ENCODE assay signal across 23 cellular contexts in genomic region chr5:120706877-120707276, GRCh38.
"Had no signal": no experiment of that assay in that cellular context is flagged by ENCODE, and none has a peak within 500 bp of the region (broad histone marks: within the 10 kb centered on the region; RNA-seq: fewer than 3 reads in every experiment).

No MANE protein-coding gene starts in this region.

- H3K27me3 ChIP-seq: esophagus squamous epithelium, gastroesophageal sphincter, right lobe of liver, tibial artery, upper lobe of left lung, vagina had no signal

- H3K36me3 Mint-ChIP-seq: naive thymus-derived CD8-positive, alpha-beta T cell; stimulated activated memory B cell treated with anti-CD40 and anti-IgM and Interleukin-4, amounts not matched to agents 10 μg/mL and 1 μg/mL and 100 μg/mL, for 72 hours had no signal

- H3K4me1 ChIP-seq: esophagus squamous epithelium, gastroesophageal sphincter, psoas muscle, right lobe of liver, spleen, tibial artery, upper lobe of left lung, vagina had no signal

- H3K27ac ChIP-seq: esophagus squamous epithelium, gastroesophageal sphincter, neutrophil, psoas muscle, right lobe of liver, spleen, tibial artery, upper lobe of left lung, vagina had no signal

- H3K36me3 ChIP-seq: esophagus squamous epithelium, gastroesophageal sphincter, neutrophil, right lobe of liver, spleen, tibial artery, upper lobe of left lung, vagina had no signal

- ATAC-seq: effector memory CD8-positive, alpha-beta T cell; gastroesophageal sphincter; mucosa of descending colon; naive thymus-derived CD8-positive, alpha-beta T cell; psoas muscle; right lobe of liver; stimulated activated memory B cell treated with anti-CD40 and anti-IgM and Interleukin-4, amounts not matched to agents 10 μg/mL and 1 μg/mL and 100 μg/mL, for 72 hours had no signal

- H3K27ac Mint-ChIP-seq: dendritic cell treated with granulocyte-macrophage colony-stimulating factor and Interleukin-4, amounts not matched to agents 40 ng/mL and 50 ng/mL, for 4 days; effector memory CD8-positive, alpha-beta T cell; naive thymus-derived CD8-positive, alpha-beta T cell; stimulated activated memory B cell treated with anti-CD40 and anti-IgM and Interleukin-4, amounts not matched to agents 10 μg/mL and 1 μg/mL and 100 μg/mL, for 72 hours; stimulated activated naive CD8-positive, alpha-beta T cell treated with anti-CD3 and anti-CD28 coated beads, Interleukin-15, Interleukin-2, amounts not matched to agents 100 ng/mL and 50 ng/mL, for 24 hours had no signal

- H3K9me3 Mint-ChIP-seq: stimulated activated naive CD8-positive, alpha-beta T cell treated with anti-CD3 and anti-CD28 coated beads, Interleukin-15, Interleukin-2, amounts not matched to agents 100 ng/mL and 50 ng/mL, for 24 hours had no signal

- H3K4me3 ChIP-seq: esophagus squamous epithelium, gastroesophageal sphincter, mucosa of descending colon, psoas muscle, right lobe of liver, spleen, tibial artery, upper lobe of left lung, vagina had no signal

- H3K9me3 ChIP-seq: esophagus squamous epithelium, gastroesophageal sphincter, mucosa of descending colon, neutrophil, psoas muscle, right lobe of liver, tibial artery, upper lobe of left lung, vagina had no signal

- H3K27me3 Mint-ChIP-seq: effector memory CD8-positive, alpha-beta T cell had no signal

- H3K4me1 Mint-ChIP-seq: naive thymus-derived CD8-positive, alpha-beta T cell; stimulated activated memory B cell treated with anti-CD40 and anti-IgM and Interleukin-4, amounts not matched to agents 10 μg/mL and 1 μg/mL and 100 μg/mL, for 72 hours had no signal

- H3K4me3 Mint-ChIP-seq: dendritic cell treated with granulocyte-macrophage colony-stimulating factor and Interleukin-4, amounts not matched to agents 40 ng/mL and 50 ng/mL, for 4 days; effector memory CD8-positive, alpha-beta T cell; naive thymus-derived CD8-positive, alpha-beta T cell; stimulated activated memory B cell treated with anti-CD40 and anti-IgM and Interleukin-4, amounts not matched to agents 10 μg/mL and 1 μg/mL and 100 μg/mL, for 72 hours; stimulated activated naive CD8-positive, alpha-beta T cell treated with anti-CD3 and anti-CD28 coated beads, Interleukin-15, Interleukin-2, amounts not matched to agents 100 ng/mL and 50 ng/mL, for 24 hours had no signal

- DNase-seq: effector memory CD8-positive, alpha-beta T cell; esophagus squamous epithelium; foreskin fibroblast; glutamatergic neuron; kidney glomerular epithelial cell; mammary epithelial cell; mucosa of descending colon; naive thymus-derived CD8-positive, alpha-beta T cell; psoas muscle; retina; right lobe of liver; spleen; stimulated activated CD4-positive, alpha-beta T cell treated with anti-CD3 and anti-CD28 coated beads, Interleukin-15, amount 100 ng/mL, for 24 hours; stimulated activated CD4-positive, alpha-beta T cell treated with anti-CD3 and anti-CD28 coated beads, Interleukin-1b, Interleukin-23, amount 100 ng/mL, for 48 hours; stimulated activated CD4-positive, alpha-beta T cell treated with anti-CD3 and anti-CD28 coated beads, Interleukin-4, amount 100 ng/mL, for 24 hours; tibial artery; upper lobe of left lung had no signal
